ENCODE assay signal across 20 cellular contexts in the genomic region with DNA sequence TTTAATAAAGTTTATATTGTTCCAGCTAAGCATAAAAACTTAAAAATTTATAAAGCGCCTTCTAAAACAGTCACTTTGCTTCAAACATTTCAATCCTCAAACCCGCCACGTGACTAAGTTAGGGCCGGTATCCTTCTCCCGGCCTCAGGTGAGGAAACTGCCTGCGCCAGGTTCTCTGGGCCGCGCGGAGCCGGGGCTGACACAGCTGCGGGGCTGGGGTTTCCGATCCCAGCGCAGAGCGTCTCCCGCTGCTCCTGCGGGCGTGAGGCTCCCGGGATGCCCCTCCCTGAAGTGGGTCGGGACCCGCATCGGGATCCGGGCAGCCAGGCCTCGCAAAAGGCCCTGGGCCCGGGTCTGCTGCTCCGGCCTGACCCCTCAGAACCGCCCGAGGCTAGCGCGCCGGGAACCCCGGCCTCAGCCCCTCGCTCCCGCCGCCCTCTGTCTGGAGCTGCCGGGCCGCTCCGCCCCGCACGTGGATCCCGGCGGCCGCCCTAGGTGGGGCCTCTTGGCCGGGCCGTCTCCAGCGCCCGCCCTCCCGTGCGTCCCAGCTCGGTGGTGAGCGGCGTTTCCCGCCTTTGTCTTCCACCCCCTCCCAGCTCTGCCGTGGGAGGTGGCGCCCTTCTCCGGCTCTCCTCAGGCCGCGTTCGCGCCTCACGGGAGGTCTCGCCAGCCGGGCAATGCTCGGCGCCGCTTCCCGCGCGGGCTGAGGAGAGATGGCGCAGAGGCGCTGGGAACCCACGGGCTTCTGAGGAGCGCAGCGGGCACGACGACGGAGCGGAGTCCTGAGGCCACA.
DNase-seq lines count a peak whose midpoint lies in the region; ATAC-seq and TF ChIP-seq lines count a peak whose summit lies in the region.
"Had no signal": no experiment of that assay in that cellular context is flagged by ENCODE, and none has a peak within 500 bp of the region (broad histone marks: within the 10 kb centered on the region; RNA-seq: fewer than 3 reads in every experiment).

No MANE protein-coding gene starts in this region.

- CTCF ChIA-PET in activated naive CD4-positive, alpha-beta T cell treated with anti-CD3 and anti-CD28 coated beads for 36 hours (lab: Charles Lee) = no interaction called here

- DNase-seq in activated naive CD4-positive, alpha-beta T cell treated with anti-CD3 and anti-CD28 coated beads, Interleukin-2, amount 50 U/mL, for 16 hours = peak; percentile 3
- no peak for DNase-seq in activated naive CD4-positive, alpha-beta T cell treated with anti-CD3 and anti-CD28 coated beads for 36 hours
- DNase-seq in left cardiac atrium (no peak), omental fat pad (ENCODE audit: low spot score) (no peak), aorta (peak in 1 of 2 donors; percentile 75), iPS-NIHi7 (ENCODE audit: extremely low spot score) (no peak)
- DNase-seq: activated CD4-positive, alpha-beta T cell treated with anti-CD3 and anti-CD28 coated beads, Interleukin-2, amount 10 ng/mL, durations not matched to agents 7 days and 5 days; activated T-cell treated with anti-CD3 and anti-CD28 coated beads, Interleukin-2, amount 50 U/mL, for 1 hour; C1 segment of cervical spinal cord; DMS53; Kasumi-1; NCI-H1105; NCI-H69; T1000 had no signal

- H3K4me3 Mint-ChIP-seq in activated naive CD4-positive, alpha-beta T cell treated with anti-CD3 and anti-CD28 coated beads for 36 hours = no peak overlapping the region
- H3K4me3 Mint-ChIP-seq: activated CD4-positive, alpha-beta T cell treated with anti-CD3 and anti-CD28 coated beads, Interleukin-2, amount 10 ng/mL, durations not matched to agents 7 days and 5 days had no signal

- no peaks in the 10 kb centered on the region for H3K9me3 Mint-ChIP-seq in activated naive CD4-positive, alpha-beta T cell treated with anti-CD3 and anti-CD28 coated beads for 36 hours
- H3K9me3 Mint-ChIP-seq: activated CD4-positive, alpha-beta T cell treated with anti-CD3 and anti-CD28 coated beads, Interleukin-2, amount 10 ng/mL, durations not matched to agents 7 days and 5 days had no signal

- no peak for TF ChIP-seq CTCF in omental fat pad (IDR thresholded peaks at IDR 0.05)

- no peaks in the 10 kb centered on the region for H3K9me3 ChIP-seq in aorta (ENCODE audit: control insufficient read depth, low read length)
- H3K9me3 ChIP-seq: A549 had no signal

- H3K27ac Mint-ChIP-seq in activated naive CD4-positive, alpha-beta T cell treated with anti-CD3 and anti-CD28 coated beads for 36 hours = no peak overlapping the region
- H3K27ac Mint-ChIP-seq: activated CD4-positive, alpha-beta T cell treated with anti-CD3 and anti-CD28 coated beads, Interleukin-2, amount 10 ng/mL, durations not matched to agents 7 days and 5 days had no signal

- H3K36me3 ChIP-seq in aorta (ENCODE audit: control insufficient read depth in 1 of 2, insufficient read depth in 2 of 2, low read length in 1 of 2) = no peaks in the 10 kb centered on the region
- H3K36me3 ChIP-seq: cardiac muscle cell had no signal

- no peak overlapping the region for H3K27ac ChIP-seq in aorta (ENCODE audit: low read depth in 1 of 2, low read length in 2 of 2)
- H3K27ac ChIP-seq: A549, cardiac muscle cell, SK-N-MC had no signal

- no peaks in the 10 kb centered on the region for H3K27me3 ChIP-seq in aorta (ENCODE audit: control insufficient read depth in 1 of 2, insufficient read depth in 2 of 2, low read length in 1 of 2)
- H3K27me3 ChIP-seq: cardiac muscle cell had no signal

- 28 to 30% methylated on average over 70 to 77 of the region's 77 CpGs for WGBS in aorta, 2 donors

- no peaks in the 10 kb centered on the region for H3K4me1 Mint-ChIP-seq in activated naive CD4-positive, alpha-beta T cell treated with anti-CD3 and anti-CD28 coated beads for 36 hours (ENCODE audit: low read depth)
- H3K4me1 Mint-ChIP-seq: activated CD4-positive, alpha-beta T cell treated with anti-CD3 and anti-CD28 coated beads, Interleukin-2, amount 10 ng/mL, durations not matched to agents 7 days and 5 days had no signal

- intact Hi-C loops in activated naive CD4-positive, alpha-beta T cell treated with anti-CD3 and anti-CD28 coated beads for 36 hours (cut with micrococcal nuclease) = no loop called here
- intact Hi-C loops in left cardiac atrium (cut with DNase I) = loop anchor here in 1 of 2 donors (10.0 kb wide), 1 partner anchor 112 kb away; no protein-coding TSS in a partner anchor
- intact Hi-C loops in aorta (cut with DNase I) = no loop called here

- no peaks in the 10 kb centered on the region for H3K4me1 ChIP-seq in aorta (ENCODE audit: control insufficient read depth in 1 of 2, insufficient read depth in 2 of 2, low read length in 2 of 2)
- H3K4me1 ChIP-seq: A549 had no signal

- peak; percentile 67 to 76 for ATAC-seq in left cardiac atrium
- peak; percentile 72 for ATAC-seq in omental fat pad (ENCODE audit: low FRiP score)
- peak; percentile 12 for ATAC-seq in aorta (ENCODE audit: low FRiP score)
- ATAC-seq in GM21447 (IDR thresholded peaks at IDR 0.05; ENCODE audit: unreplicated experiment) = no peak
- no peak for ATAC-seq in HG02885 (IDR thresholded peaks at IDR 0.05; ENCODE audit: poor library complexity, unreplicated experiment)
- ATAC-seq: A549, HCT116 had no signal

- peaks cover 16% of the 10 kb centered on the region for H3K27me3 Mint-ChIP-seq in activated naive CD4-positive, alpha-beta T cell treated with anti-CD3 and anti-CD28 coated beads for 36 hours (ENCODE audit: low read depth)

- H3K4me3 ChIP-seq in aorta (ENCODE audit: low read length in 2 of 2) = no peak overlapping the region
- H3K4me3 ChIP-seq: A549, cardiac muscle cell, SK-N-MC had no signal

- no peaks in the 10 kb centered on the region for H3K36me3 Mint-ChIP-seq in activated naive CD4-positive, alpha-beta T cell treated with anti-CD3 and anti-CD28 coated beads for 36 hours (ENCODE audit: low read depth)

Comparison
In these comparisons a context has a peak if more than half of its experiments do, and no peak if none do; other contexts are left out.
1. ATAC-seq: peak in left cardiac atrium (2 of 2), omental fat pad (single experiment) and aorta (single experiment); none in GM21447 (single experiment) and HG02885 (single experiment).